ENCODE assay signal across 22 cellular contexts in the genomic region with DNA sequence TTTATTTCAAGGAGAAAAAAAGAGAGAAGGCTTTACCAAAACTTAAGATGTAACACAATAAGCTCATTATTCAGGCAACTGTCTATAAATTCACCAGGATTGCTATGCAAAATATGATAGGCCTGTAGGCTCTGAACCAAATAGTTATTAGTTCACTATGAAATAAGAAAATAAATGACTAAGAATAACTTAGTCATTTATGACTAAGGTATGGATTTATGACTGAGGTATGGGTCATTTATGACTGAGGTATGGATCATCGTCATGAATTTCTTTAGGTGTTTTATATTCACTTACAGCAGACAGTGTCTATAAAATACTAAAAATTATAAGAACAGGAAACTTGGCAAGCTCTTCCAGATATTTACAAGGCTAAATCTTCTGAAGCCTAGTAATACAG. TPM values are rescaled to one million over a fixed set of nuclear protein-coding genes. Genes with fewer than 3 reads are reported as not detected.
A peak's percentile ranks its signal among the peaks of the same experiment; 100 is the strongest.
DNase-seq lines count a peak whose midpoint lies in the region; ATAC-seq and TF ChIP-seq lines count a peak whose summit lies in the region.
"Had no signal": no experiment of that assay in that cellular context is flagged by ENCODE, and none has a peak within 500 bp of the region (broad histone marks: within the 10 kb centered on the region; RNA-seq: fewer than 3 reads in every experiment).

No MANE protein-coding gene starts in this region.

- H3K4me3 ChIP-seq in Panc1 (ENCODE audit: low read depth in 2 of 2, low read length in 2 of 2) (no peak overlapping the region), epithelial cell of esophagus (ENCODE audit: low read length) (no peak overlapping the region), upper lobe of left lung (no peak overlapping the region)
- H3K4me3 ChIP-seq: SJCRH30 had no signal

- no peak overlapping the region for H3K4me3 Mint-ChIP-seq in activated naive CD4-positive, alpha-beta T cell treated with anti-CD3 and anti-CD28 coated beads, Interleukin-2, amount 10 ng/mL, durations not matched to agents 7 days and 5 days
- H3K4me3 Mint-ChIP-seq in stimulated activated effector memory CD8-positive, alpha-beta T cell treated with anti-CD3 and anti-CD28 coated beads, Interleukin-12 subunit alpha, Interleukin-12 subunit beta, amount 100 ng/mL, for 72 hours, result no peak overlapping the region
- H3K4me3 Mint-ChIP-seq: CD4-positive, alpha-beta T cell; dendritic cell treated with granulocyte-macrophage colony-stimulating factor and Interleukin-4, amounts not matched to agents 40 ng/mL and 50 ng/mL, for 4 days; natural killer cell treated with Interleukin-12 subunit alpha and Interleukin-12 subunit beta and Interleukin-15 and Interleukin-18, amount 100 ng/mL, for 72 hours; stimulated activated naive B cell treated with anti-CD40 and anti-IgM and Interleukin-4, amounts not matched to agents 10 μg/mL and 1 μg/mL and 100 μg/mL, for 72 hours had no signal

- H3K27me3 Mint-ChIP-seq in activated naive CD4-positive, alpha-beta T cell treated with anti-CD3 and anti-CD28 coated beads, Interleukin-2, amount 10 ng/mL, durations not matched to agents 7 days and 5 days, result peaks cover 71% of the 10 kb centered on the region
- H3K27me3 Mint-ChIP-seq: CD4-positive, alpha-beta T cell had no signal

- H3K27me3 ChIP-seq in Panc1 (ENCODE audit: control insufficient read depth, insufficient read depth, low read length) (no peaks in the 10 kb centered on the region), upper lobe of left lung (no peaks in the 10 kb centered on the region)
- H3K27me3 ChIP-seq: brain microvascular endothelial cell, SJCRH30 had no signal

- no peak for DNase-seq in activated naive CD4-positive, alpha-beta T cell treated with anti-CD3 and anti-CD28 coated beads, Interleukin-2, amount 50 U/mL, for 72 hours (ENCODE audit: low spot score in 2 of 2)
- DNase-seq in activated naive CD4-positive, alpha-beta T cell treated with anti-CD3 and anti-CD28 coated beads, Interleukin-2, amount 10 ng/mL, durations not matched to agents 7 days and 5 days, result no peak
- DNase-seq in Panc1 (ENCODE audit: low read depth, low spot score), result peak; percentile 76
- peak; percentile 86 for DNase-seq in epithelial cell of esophagus (ENCODE audit: low read depth)
- DNase-seq in stimulated activated effector memory CD8-positive, alpha-beta T cell treated with anti-CD3 and anti-CD28 coated beads, Interleukin-12 subunit alpha, Interleukin-12 subunit beta, amount 100 ng/mL, for 72 hours (ENCODE audit: low spot score in 2 of 2), result no peak
- no peak for DNase-seq in upper lobe of left lung
- DNase-seq in AML-193 (lab: John Stamatoyannopoulos, UW), result no peak
- DNase-seq: ACHN; activated naive CD4-positive, alpha-beta T cell treated with anti-CD3 and anti-CD28 coated beads, Interleukin-2, amount 50 U/mL, for 16 hours; brain microvascular endothelial cell; CD4-positive, alpha-beta T cell; kidney; mesendoderm; MM.1S; NCI-H187 treated with DMSO at 0.1 percent for 48 hours; NCI-H446; SJCRH30; stimulated activated naive B cell treated with anti-CD40 and anti-IgM and Interleukin-4, amounts not matched to agents 10 μg/mL and 1 μg/mL and 100 μg/mL, for 72 hours; trophoblast cell had no signal

- peaks cover 7 to 40% of the 10 kb centered on the region in 2 donors for H3K36me3 Mint-ChIP-seq in activated naive CD4-positive, alpha-beta T cell treated with anti-CD3 and anti-CD28 coated beads, Interleukin-2, amount 50 U/mL, for 72 hours
- H3K36me3 Mint-ChIP-seq in activated naive CD4-positive, alpha-beta T cell treated with anti-CD3 and anti-CD28 coated beads, Interleukin-2, amount 10 ng/mL, durations not matched to agents 7 days and 5 days, result peaks cover 16% of the 10 kb centered on the region
- peaks cover 11% of the 10 kb centered on the region for H3K36me3 Mint-ChIP-seq in stimulated activated effector memory CD8-positive, alpha-beta T cell treated with anti-CD3 and anti-CD28 coated beads, Interleukin-12 subunit alpha, Interleukin-12 subunit beta, amount 100 ng/mL, for 72 hours
- H3K36me3 Mint-ChIP-seq: natural killer cell treated with Interleukin-12 subunit alpha and Interleukin-12 subunit beta and Interleukin-15 and Interleukin-18, amount 100 ng/mL, for 72 hours had no signal

- H3K4me1 Mint-ChIP-seq in activated naive CD4-positive, alpha-beta T cell treated with anti-CD3 and anti-CD28 coated beads, Interleukin-2, amount 10 ng/mL, durations not matched to agents 7 days and 5 days, result peaks cover 42% of the 10 kb centered on the region
- peaks cover 62% of the 10 kb centered on the region for H3K4me1 Mint-ChIP-seq in stimulated activated effector memory CD8-positive, alpha-beta T cell treated with anti-CD3 and anti-CD28 coated beads, Interleukin-12 subunit alpha, Interleukin-12 subunit beta, amount 100 ng/mL, for 72 hours

- in situ Hi-C loops in Panc1 (cut with HindIII; ENCODE audit: low pct_unique_long_range_greater_than_20kb, low sequenced_read_pairs), result loop anchor here (25.0 kb wide), 1 partner anchor 91 kb away; no protein-coding TSS in a partner anchor

- H3K27ac ChIP-seq in Panc1 (ENCODE audit: low read length), result peak overlapping the region; percentile 85
- H3K27ac ChIP-seq in upper lobe of left lung, result no peak overlapping the region
- H3K27ac ChIP-seq: brain microvascular endothelial cell, SJCRH30 had no signal

- no peak overlapping the region for H3K27ac Mint-ChIP-seq in activated naive CD4-positive, alpha-beta T cell treated with anti-CD3 and anti-CD28 coated beads, Interleukin-2, amount 50 U/mL, for 72 hours
- no peak overlapping the region for H3K27ac Mint-ChIP-seq in activated naive CD4-positive, alpha-beta T cell treated with anti-CD3 and anti-CD28 coated beads, Interleukin-2, amount 10 ng/mL, durations not matched to agents 7 days and 5 days
- H3K27ac Mint-ChIP-seq in stimulated activated effector memory CD8-positive, alpha-beta T cell treated with anti-CD3 and anti-CD28 coated beads, Interleukin-12 subunit alpha, Interleukin-12 subunit beta, amount 100 ng/mL, for 72 hours, result no peak overlapping the region
- H3K27ac Mint-ChIP-seq: CD4-positive, alpha-beta T cell; dendritic cell treated with granulocyte-macrophage colony-stimulating factor and Interleukin-4, amounts not matched to agents 40 ng/mL and 50 ng/mL, for 4 days; natural killer cell treated with Interleukin-12 subunit alpha and Interleukin-12 subunit beta and Interleukin-15 and Interleukin-18, amount 100 ng/mL, for 72 hours had no signal

- intact Hi-C loops in Panc1 (cut with micrococcal nuclease; ENCODE audit: unreplicated experiment), result no loop called here

- peaks cover 6 to 12% of the 10 kb centered on the region in 2 donors for H3K9me3 Mint-ChIP-seq in activated naive CD4-positive, alpha-beta T cell treated with anti-CD3 and anti-CD28 coated beads, Interleukin-2, amount 50 U/mL, for 72 hours
- H3K9me3 Mint-ChIP-seq in activated naive CD4-positive, alpha-beta T cell treated with anti-CD3 and anti-CD28 coated beads, Interleukin-2, amount 10 ng/mL, durations not matched to agents 7 days and 5 days, result peaks cover 8% of the 10 kb centered on the region
- H3K9me3 Mint-ChIP-seq in stimulated activated effector memory CD8-positive, alpha-beta T cell treated with anti-CD3 and anti-CD28 coated beads, Interleukin-12 subunit alpha, Interleukin-12 subunit beta, amount 100 ng/mL, for 72 hours, result peaks cover 6% of the 10 kb centered on the region
- H3K9me3 Mint-ChIP-seq: CD4-positive, alpha-beta T cell; dendritic cell treated with granulocyte-macrophage colony-stimulating factor and Interleukin-4, amounts not matched to agents 40 ng/mL and 50 ng/mL, for 4 days; natural killer cell treated with Interleukin-12 subunit alpha and Interleukin-12 subunit beta and Interleukin-15 and Interleukin-18, amount 100 ng/mL, for 72 hours had no signal

- TF ChIP-seq CTCF in Panc1 (IDR thresholded peaks at IDR 0.05) (no peak), epithelial cell of esophagus (IDR thresholded peaks at IDR 0.05; ENCODE audit: insufficient read depth, low read depth, low read length, missing control alignments) (no peak), upper lobe of left lung (IDR thresholded peaks at IDR 0.05) (no peak)

- no TSS peak for BruUV-seq in Panc1 (replicated peaks; lab: Mats Ljungman, UMichigan)

- POLR2A ChIA-PET in Panc1 (lab: Charles Lee), result no interaction called here

- no peak for TF ChIP-seq EP300 in upper lobe of left lung (IDR thresholded peaks at IDR 0.05)

- 88 to 93% methylated on average over 1 of the region's 1 CpG for WGBS in upper lobe of left lung, 2 donors

- H3K36me3 ChIP-seq in Panc1 (ENCODE audit: control insufficient read depth, insufficient read depth, low read length) (no peaks in the 10 kb centered on the region), upper lobe of left lung (no peaks in the 10 kb centered on the region)
- H3K36me3 ChIP-seq: brain microvascular endothelial cell, SJCRH30 had no signal

- CTCF ChIA-PET in activated naive CD4-positive, alpha-beta T cell treated with anti-CD3 and anti-CD28 coated beads, Interleukin-2, amount 10 ng/mL, durations not matched to agents 7 days and 5 days (lab: Charles Lee), result interaction anchor here (1.4 to 1.5 kb wide), 2 partner anchors 11 to 14 kb away, joined by 5 to 7 read pairs; no protein-coding TSS in a partner anchor
- CTCF ChIA-PET in Panc1 (lab: Charles Lee), result interaction anchor here (0.9 to 1.3 kb wide), 2 partner anchors 8 to 11 kb away, joined by 5 read pairs; no protein-coding TSS in a partner anchor

- H3K4me1 ChIP-seq in Panc1 (ENCODE audit: control insufficient read depth, insufficient read depth, low read length) (peaks cover 34% of the 10 kb centered on the region), upper lobe of left lung (peaks cover 0 to 12% (median 6%) of the 10 kb centered on the region in 4 donors)
- H3K4me1 ChIP-seq: SJCRH30 had no signal

- ATAC-seq in activated naive CD4-positive, alpha-beta T cell treated with anti-CD3 and anti-CD28 coated beads, Interleukin-2, amount 50 U/mL, for 72 hours, result peak; percentile 50 to 69
- ATAC-seq in Panc1 (no peak; the same call in 1 of the 2 replicates), upper lobe of left lung (ENCODE audit: low FRiP score in 2 of 2) (no peak), HG03439 (IDR thresholded peaks at IDR 0.05; ENCODE audit: unreplicated experiment) (no peak)
- peak; percentile 84 for ATAC-seq in stimulated activated effector memory CD8-positive, alpha-beta T cell treated with anti-CD3 and anti-CD28 coated beads, Interleukin-12 subunit alpha, Interleukin-12 subunit beta, amount 100 ng/mL, for 72 hours
- ATAC-seq: natural killer cell treated with Interleukin-12 subunit alpha and Interleukin-12 subunit beta and Interleukin-15 and Interleukin-18, amount 100 ng/mL, for 72 hours; stimulated activated naive B cell treated with anti-CD40 and anti-IgM and Interleukin-4, amounts not matched to agents 10 μg/mL and 1 μg/mL and 100 μg/mL, for 72 hours had no signal

- no peak for TF ChIP-seq POLR2A in upper lobe of left lung (IDR thresholded peaks at IDR 0.05)

- no peaks in the 10 kb centered on the region for H3K9me3 ChIP-seq in Panc1 (ENCODE audit: control insufficient read depth, insufficient read depth, low read depth, low read length)
- no peaks in the 10 kb centered on the region for H3K9me3 ChIP-seq in upper lobe of left lung
- H3K9me3 ChIP-seq: SJCRH30 had no signal

RNA-seq across cellular contexts. Expression of gene SNX9, which starts 52.1 kb away (rescaled TPM):
- total RNA-seq in activated naive CD4-positive, alpha-beta T cell treated with anti-CD3 and anti-CD28 coated beads, Interleukin-2, amount 50 U/mL, for 72 hours, result 10 to 100 TPM; 27.6 to 35.0 TPM
- total RNA-seq in Panc1 (2021; ENCODE audit: unreplicated experiment) (46.0 TPM), upper lobe of left lung (10 to 100 TPM; 13.6 to 31.6 (median 19.0) TPM)
- polyA plus RNA-seq in Panc1 (2012; ENCODE audit: insufficient read length), result 37.4 TPM

Comparison
In these comparisons a context has a peak if more than half of its experiments do, and no peak if none do; other contexts are left out.
1. ATAC-seq: peak in activated naive CD4-positive, alpha-beta T cell treated with anti-CD3 and anti-CD28 coated beads, Interleukin-2, amount 50 U/mL, for 72 hours (2 of 2) and stimulated activated effector memory CD8-positive, alpha-beta T cell treated with anti-CD3 and anti-CD28 coated beads, Interleukin-12 subunit alpha, Interleukin-12 subunit beta, amount 100 ng/mL, for 72 hours (single experiment); none in Panc1 (single experiment), upper lobe of left lung (0 of 2) and HG03439 (single experiment).
2. DNase-seq: peak in Panc1 (single experiment) and epithelial cell of esophagus (single experiment); none in activated naive CD4-positive, alpha-beta T cell treated with anti-CD3 and anti-CD28 coated beads, Interleukin-2, amount 50 U/mL, for 72 hours (0 of 2), activated naive CD4-positive, alpha-beta T cell treated with anti-CD3 and anti-CD28 coated beads, Interleukin-2, amount 10 ng/mL, durations not matched to agents 7 days and 5 days (single experiment), stimulated activated effector memory CD8-positive, alpha-beta T cell treated with anti-CD3 and anti-CD28 coated beads, Interleukin-12 subunit alpha, Interleukin-12 subunit beta, amount 100 ng/mL, for 72 hours (0 of 2), upper lobe of left lung (0 of 2) and AML-193 (0 of 2).